Comparison of ENCODE assay signal across 1 cellular context in genomic region chr2:58427572-58428285, GRCh38.
A peak's percentile ranks its signal among the peaks of the same experiment; 100 is the strongest.
TF ChIP-seq lines count a peak whose summit lies in the region.

No MANE protein-coding gene starts in this region.

TF ChIP-seq in SK-N-SH, 30 proteins besides CTCF, POLR2A, EP300 and RAD21 (continued from another document):
- peak; percentile 86 for TF ChIP-seq REST (IDR thresholded peaks at IDR 0.05; ENCODE audit: low read depth, low read length)
